ENCODE assay signal across 1 cellular context in the genomic region with DNA sequence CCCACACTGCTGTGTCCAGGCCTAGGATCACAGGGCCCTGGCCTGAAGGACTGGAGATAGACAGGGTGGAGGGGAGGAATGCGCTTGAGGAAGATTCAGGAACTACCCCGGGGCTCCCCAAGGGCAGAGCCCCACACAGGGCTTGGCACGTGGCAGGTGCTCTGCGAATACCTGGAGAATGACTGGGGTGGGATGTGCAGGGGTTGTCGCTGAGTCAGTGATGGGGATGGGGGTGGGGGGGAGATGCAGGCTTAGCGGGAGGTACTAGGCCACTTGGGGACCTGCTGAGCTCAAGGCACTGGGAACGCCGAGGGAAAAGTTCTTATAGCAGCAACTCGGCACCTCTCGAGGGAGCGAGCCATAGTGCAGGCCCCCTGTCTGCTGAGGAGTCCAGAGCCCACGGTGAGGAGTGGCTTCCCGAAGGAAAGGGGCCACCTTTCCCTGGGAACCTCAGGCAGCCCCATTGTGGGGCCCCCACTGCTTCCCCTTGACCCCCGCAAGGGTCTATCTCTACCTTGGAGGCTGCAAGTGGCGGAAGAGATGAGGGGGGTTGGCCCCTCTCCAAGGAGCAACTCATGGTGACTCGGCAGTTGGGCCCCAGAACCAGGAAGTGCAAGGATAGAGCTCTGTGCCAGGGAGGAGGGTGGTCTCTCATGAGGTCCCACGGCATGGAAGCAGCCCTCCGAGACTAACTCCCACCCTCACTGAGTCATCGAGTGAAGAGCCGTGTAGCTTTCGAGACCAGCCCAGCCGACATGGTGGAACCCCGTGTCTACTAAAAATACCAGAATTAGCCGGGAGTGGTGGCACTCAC.
TF ChIP-seq lines count a peak whose summit lies in the region.

No MANE protein-coding gene starts in this region.

TF ChIP-seq in K562, 482 proteins besides CTCF, POLR2A, EP300 and RAD21 (continued from another document and continues in another):
- no peak for TF ChIP-seq FOS (IDR thresholded peaks at IDR 0.05; ENCODE audit: extremely low read depth, insufficient read length)
- TF ChIP-seq, protein P1, sequence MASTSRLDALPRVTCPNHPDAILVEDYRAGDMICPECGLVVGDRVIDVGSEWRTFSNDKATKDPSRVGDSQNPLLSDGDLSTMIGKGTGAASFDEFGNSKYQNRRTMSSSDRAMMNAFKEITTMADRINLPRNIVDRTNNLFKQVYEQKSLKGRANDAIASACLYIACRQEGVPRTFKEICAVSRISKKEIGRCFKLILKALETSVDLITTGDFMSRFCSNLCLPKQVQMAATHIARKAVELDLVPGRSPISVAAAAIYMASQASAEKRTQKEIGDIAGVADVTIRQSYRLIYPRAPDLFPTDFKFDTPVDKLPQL (IDR thresholded peaks at IDR 0.05; ENCODE audit: extremely low read depth, insufficient read length) = no peak
- peak; percentile 75 for TF ChIP-seq CBFA2T3 (IDR thresholded peaks at IDR 0.05)
- no peak for TF ChIP-seq LARP7 (IDR thresholded peaks at IDR 0.05)
- peak; percentile 46; the same call in 1 of the 2 replicates for TF ChIP-seq ZNF584 (CRISPR knock-in tag; IDR thresholded peaks at IDR 0.05; ENCODE audit: low read depth)
- peak; percentile 73; the same call in 1 of the 2 replicates for TF ChIP-seq ZBTB17 (CRISPR knock-in tag; IDR thresholded peaks at IDR 0.05)
- TF ChIP-seq KLF6 (CRISPR knock-in tag; IDR thresholded peaks at IDR 0.05; ENCODE audit: borderline replicate concordance) = peak; percentile 79; the same call in 1 of the 2 replicates
- no peak for TF ChIP-seq CBX1 (IDR thresholded peaks at IDR 0.05; ENCODE audit: low read depth)
- TF ChIP-seq CREB1 (IDR thresholded peaks at IDR 0.05) = no peak
- no peak for TF ChIP-seq CREB1 (CRISPR knock-in tag; IDR thresholded peaks at IDR 0.05)
- TF ChIP-seq ZNF263 (CRISPR knock-in tag; IDR thresholded peaks at IDR 0.05; ENCODE audit: borderline replicate concordance) = peak; percentile 27; the same call in 1 of the 2 replicates
- no peak for TF ChIP-seq NCOA4 (IDR thresholded peaks at IDR 0.05; ENCODE audit: partially characterized antibody)
- peak; percentile 4; the same call in 1 of the 2 replicates for TF ChIP-seq MTF1 (CRISPR knock-in tag; IDR thresholded peaks at IDR 0.05; ENCODE audit: borderline replicate concordance)
- TF ChIP-seq CBFA2T2 (conservative IDR thresholded peaks at IDR 0.05) = peak; percentile 50
- TF ChIP-seq TAF15 (IDR thresholded peaks at IDR 0.05; ENCODE audit: low read depth, low read length) = no peak
- TF ChIP-seq, protein P2, sequence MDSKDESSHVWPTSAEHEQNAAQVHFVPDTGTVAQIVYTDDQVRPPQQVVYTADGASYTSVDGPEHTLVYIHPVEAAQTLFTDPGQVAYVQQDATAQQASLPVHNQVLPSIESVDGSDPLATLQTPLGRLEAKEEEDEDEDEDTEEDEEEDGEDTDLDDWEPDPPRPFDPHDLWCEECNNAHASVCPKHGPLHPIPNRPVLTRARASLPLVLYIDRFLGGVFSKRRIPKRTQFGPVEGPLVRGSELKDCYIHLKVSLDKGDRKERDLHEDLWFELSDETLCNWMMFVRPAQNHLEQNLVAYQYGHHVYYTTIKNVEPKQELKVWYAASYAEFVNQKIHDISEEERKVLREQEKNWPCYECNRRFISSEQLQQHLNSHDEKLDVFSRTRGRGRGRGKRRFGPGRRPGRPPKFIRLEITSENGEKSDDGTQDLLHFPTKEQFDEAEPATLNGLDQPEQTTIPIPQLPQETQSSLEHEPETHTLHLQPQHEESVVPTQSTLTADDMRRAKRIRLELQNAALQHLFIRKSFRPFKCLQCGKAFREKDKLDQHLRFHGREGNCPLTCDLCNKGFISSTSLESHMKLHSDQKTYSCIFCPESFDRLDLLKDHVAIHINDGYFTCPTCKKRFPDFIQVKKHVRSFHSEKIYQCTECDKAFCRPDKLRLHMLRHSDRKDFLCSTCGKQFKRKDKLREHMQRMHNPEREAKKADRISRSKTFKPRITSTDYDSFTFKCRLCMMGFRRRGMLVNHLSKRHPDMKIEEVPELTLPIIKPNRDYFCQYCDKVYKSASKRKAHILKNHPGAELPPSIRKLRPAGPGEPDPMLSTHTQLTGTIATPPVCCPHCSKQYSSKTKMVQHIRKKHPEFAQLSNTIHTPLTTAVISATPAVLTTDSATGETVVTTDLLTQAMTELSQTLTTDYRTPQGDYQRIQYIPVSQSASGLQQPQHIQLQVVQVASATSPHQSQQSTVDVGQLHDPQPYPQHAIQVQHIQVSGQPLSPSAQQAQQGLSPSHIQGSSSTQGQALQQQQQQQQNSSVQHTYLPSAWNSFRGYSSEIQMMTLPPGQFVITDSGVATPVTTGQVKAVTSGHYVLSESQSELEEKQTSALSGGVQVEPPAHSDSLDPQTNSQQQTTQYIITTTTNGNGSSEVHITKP (IDR thresholded peaks at IDR 0.05; ENCODE audit: partially characterized antibody) = peak; percentile 67
- TF ChIP-seq, protein P3, sequence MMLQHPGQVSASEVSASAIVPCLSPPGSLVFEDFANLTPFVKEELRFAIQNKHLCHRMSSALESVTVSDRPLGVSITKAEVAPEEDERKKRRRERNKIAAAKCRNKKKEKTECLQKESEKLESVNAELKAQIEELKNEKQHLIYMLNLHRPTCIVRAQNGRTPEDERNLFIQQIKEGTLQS (IDR thresholded peaks at IDR 0.05) = 0 out of 2 replicates have a peak, but pooled peaks have one; percentile 33
- TF ChIP-seq, protein P3 (CRISPR knock-in tag; conservative IDR thresholded peaks at IDR 0.05) = no peak
- TF ChIP-seq, protein P4, sequence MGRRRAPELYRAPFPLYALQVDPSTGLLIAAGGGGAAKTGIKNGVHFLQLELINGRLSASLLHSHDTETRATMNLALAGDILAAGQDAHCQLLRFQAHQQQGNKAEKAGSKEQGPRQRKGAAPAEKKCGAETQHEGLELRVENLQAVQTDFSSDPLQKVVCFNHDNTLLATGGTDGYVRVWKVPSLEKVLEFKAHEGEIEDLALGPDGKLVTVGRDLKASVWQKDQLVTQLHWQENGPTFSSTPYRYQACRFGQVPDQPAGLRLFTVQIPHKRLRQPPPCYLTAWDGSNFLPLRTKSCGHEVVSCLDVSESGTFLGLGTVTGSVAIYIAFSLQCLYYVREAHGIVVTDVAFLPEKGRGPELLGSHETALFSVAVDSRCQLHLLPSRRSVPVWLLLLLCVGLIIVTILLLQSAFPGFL (CRISPR knock-in tag; IDR thresholded peaks at IDR 0.05) = no peak
- peak; percentile 82; the same call in 1 of the 2 replicates for TF ChIP-seq ZNF644 (tag; IDR thresholded peaks at IDR 0.05; ENCODE audit: low read depth)
- no peak for TF ChIP-seq TRIM28 (IDR thresholded peaks at IDR 0.05)
- peak; percentile 71 for TF ChIP-seq POLR2G (IDR thresholded peaks at IDR 0.05; ENCODE audit: low read depth, low read length)
- no peak for TF ChIP-seq POLR3A (IDR thresholded peaks at IDR 0.05; ENCODE audit: borderline replicate concordance, extremely low read depth, insufficient read depth, insufficient read length)
- no peak for TF ChIP-seq SMARCB1 (IDR thresholded peaks at IDR 0.05; ENCODE audit: insufficient read length, low read depth)
- no peak for TF ChIP-seq ZNF3 (CRISPR knock-in tag; IDR thresholded peaks at IDR 0.05)
- TF ChIP-seq, protein P5, sequence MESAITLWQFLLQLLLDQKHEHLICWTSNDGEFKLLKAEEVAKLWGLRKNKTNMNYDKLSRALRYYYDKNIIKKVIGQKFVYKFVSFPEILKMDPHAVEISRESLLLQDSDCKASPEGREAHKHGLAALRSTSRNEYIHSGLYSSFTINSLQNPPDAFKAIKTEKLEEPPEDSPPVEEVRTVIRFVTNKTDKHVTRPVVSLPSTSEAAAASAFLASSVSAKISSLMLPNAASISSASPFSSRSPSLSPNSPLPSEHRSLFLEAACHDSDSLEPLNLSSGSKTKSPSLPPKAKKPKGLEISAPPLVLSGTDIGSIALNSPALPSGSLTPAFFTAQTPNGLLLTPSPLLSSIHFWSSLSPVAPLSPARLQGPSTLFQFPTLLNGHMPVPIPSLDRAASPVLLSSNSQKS (CRISPR knock-in tag; IDR thresholded peaks at IDR 0.05) = no peak
- no peak for TF ChIP-seq ESRRB (CRISPR knock-in tag; IDR thresholded peaks at IDR 0.05; ENCODE audit: borderline replicate concordance)
- TF ChIP-seq HSF4 (CRISPR knock-in tag; IDR thresholded peaks at IDR 0.05; ENCODE audit: borderline replicate concordance) = no peak; the same call in 1 of the 2 replicates
- TF ChIP-seq, protein P6, sequence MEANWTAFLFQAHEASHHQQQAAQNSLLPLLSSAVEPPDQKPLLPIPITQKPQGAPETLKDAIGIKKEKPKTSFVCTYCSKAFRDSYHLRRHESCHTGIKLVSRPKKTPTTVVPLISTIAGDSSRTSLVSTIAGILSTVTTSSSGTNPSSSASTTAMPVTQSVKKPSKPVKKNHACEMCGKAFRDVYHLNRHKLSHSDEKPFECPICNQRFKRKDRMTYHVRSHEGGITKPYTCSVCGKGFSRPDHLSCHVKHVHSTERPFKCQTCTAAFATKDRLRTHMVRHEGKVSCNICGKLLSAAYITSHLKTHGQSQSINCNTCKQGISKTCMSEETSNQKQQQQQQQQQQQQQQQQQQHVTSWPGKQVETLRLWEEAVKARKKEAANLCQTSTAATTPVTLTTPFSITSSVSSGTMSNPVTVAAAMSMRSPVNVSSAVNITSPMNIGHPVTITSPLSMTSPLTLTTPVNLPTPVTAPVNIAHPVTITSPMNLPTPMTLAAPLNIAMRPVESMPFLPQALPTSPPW (CRISPR knock-in tag; IDR thresholded peaks at IDR 0.05) = peak; percentile 88
- no peak for TF ChIP-seq ZNF274 (IDR thresholded peaks at IDR 0.05; ENCODE audit: borderline replicate concordance, low read depth, low read length)
- TF ChIP-seq, protein P7, sequence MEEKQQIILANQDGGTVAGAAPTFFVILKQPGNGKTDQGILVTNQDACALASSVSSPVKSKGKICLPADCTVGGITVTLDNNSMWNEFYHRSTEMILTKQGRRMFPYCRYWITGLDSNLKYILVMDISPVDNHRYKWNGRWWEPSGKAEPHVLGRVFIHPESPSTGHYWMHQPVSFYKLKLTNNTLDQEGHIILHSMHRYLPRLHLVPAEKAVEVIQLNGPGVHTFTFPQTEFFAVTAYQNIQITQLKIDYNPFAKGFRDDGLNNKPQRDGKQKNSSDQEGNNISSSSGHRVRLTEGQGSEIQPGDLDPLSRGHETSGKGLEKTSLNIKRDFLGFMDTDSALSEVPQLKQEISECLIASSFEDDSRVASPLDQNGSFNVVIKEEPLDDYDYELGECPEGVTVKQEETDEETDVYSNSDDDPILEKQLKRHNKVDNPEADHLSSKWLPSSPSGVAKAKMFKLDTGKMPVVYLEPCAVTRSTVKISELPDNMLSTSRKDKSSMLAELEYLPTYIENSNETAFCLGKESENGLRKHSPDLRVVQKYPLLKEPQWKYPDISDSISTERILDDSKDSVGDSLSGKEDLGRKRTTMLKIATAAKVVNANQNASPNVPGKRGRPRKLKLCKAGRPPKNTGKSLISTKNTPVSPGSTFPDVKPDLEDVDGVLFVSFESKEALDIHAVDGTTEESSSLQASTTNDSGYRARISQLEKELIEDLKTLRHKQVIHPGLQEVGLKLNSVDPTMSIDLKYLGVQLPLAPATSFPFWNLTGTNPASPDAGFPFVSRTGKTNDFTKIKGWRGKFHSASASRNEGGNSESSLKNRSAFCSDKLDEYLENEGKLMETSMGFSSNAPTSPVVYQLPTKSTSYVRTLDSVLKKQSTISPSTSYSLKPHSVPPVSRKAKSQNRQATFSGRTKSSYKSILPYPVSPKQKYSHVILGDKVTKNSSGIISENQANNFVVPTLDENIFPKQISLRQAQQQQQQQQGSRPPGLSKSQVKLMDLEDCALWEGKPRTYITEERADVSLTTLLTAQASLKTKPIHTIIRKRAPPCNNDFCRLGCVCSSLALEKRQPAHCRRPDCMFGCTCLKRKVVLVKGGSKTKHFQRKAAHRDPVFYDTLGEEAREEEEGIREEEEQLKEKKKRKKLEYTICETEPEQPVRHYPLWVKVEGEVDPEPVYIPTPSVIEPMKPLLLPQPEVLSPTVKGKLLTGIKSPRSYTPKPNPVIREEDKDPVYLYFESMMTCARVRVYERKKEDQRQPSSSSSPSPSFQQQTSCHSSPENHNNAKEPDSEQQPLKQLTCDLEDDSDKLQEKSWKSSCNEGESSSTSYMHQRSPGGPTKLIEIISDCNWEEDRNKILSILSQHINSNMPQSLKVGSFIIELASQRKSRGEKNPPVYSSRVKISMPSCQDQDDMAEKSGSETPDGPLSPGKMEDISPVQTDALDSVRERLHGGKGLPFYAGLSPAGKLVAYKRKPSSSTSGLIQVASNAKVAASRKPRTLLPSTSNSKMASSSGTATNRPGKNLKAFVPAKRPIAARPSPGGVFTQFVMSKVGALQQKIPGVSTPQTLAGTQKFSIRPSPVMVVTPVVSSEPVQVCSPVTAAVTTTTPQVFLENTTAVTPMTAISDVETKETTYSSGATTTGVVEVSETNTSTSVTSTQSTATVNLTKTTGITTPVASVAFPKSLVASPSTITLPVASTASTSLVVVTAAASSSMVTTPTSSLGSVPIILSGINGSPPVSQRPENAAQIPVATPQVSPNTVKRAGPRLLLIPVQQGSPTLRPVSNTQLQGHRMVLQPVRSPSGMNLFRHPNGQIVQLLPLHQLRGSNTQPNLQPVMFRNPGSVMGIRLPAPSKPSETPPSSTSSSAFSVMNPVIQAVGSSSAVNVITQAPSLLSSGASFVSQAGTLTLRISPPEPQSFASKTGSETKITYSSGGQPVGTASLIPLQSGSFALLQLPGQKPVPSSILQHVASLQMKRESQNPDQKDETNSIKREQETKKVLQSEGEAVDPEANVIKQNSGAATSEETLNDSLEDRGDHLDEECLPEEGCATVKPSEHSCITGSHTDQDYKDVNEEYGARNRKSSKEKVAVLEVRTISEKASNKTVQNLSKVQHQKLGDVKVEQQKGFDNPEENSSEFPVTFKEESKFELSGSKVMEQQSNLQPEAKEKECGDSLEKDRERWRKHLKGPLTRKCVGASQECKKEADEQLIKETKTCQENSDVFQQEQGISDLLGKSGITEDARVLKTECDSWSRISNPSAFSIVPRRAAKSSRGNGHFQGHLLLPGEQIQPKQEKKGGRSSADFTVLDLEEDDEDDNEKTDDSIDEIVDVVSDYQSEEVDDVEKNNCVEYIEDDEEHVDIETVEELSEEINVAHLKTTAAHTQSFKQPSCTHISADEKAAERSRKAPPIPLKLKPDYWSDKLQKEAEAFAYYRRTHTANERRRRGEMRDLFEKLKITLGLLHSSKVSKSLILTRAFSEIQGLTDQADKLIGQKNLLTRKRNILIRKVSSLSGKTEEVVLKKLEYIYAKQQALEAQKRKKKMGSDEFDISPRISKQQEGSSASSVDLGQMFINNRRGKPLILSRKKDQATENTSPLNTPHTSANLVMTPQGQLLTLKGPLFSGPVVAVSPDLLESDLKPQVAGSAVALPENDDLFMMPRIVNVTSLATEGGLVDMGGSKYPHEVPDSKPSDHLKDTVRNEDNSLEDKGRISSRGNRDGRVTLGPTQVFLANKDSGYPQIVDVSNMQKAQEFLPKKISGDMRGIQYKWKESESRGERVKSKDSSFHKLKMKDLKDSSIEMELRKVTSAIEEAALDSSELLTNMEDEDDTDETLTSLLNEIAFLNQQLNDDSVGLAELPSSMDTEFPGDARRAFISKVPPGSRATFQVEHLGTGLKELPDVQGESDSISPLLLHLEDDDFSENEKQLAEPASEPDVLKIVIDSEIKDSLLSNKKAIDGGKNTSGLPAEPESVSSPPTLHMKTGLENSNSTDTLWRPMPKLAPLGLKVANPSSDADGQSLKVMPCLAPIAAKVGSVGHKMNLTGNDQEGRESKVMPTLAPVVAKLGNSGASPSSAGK (IDR thresholded peaks at IDR 0.05) = peak; percentile 79
- no peak for TF ChIP-seq ZNF79 (CRISPR knock-in tag; IDR thresholded peaks at IDR 0.05; ENCODE audit: low read depth)
